ENCODE assay signal across 28 cellular contexts in the genomic region with DNA sequence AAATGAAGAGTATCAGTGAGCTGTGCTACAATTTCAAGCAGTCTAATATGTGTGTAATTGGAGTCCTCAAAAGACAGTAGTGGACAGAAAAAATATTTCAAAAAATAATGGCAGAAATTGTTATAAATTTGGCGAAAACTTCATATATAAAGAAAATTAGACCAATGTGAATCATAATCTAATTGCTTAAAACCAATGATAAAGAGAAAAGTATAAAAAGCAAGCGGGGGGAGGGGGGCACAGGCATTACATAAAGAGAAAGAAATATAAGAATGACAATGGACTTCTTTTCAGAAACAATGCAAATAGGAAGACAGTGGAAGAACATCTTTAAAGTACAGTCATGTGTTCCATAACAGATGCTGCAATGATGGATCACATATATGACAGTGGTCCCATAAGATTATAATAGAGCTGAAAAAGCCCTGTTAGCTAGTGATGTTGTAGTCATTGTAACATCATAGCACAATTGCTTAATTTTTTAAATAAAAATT.
"Had no signal": no experiment of that assay in that cellular context is flagged by ENCODE, and none has a peak within 500 bp of the region (broad histone marks: within the 10 kb centered on the region; RNA-seq: fewer than 3 reads in every experiment).

No MANE protein-coding gene starts in this region.

- H3K4me1 ChIP-seq: colonic mucosa, esophagus squamous epithelium, gastrocnemius medialis, left lung, lower lobe of right lung had no signal

- H3K4me3 Mint-ChIP-seq: mesothelial cell of epicardium, naive B cell had no signal

- H3K36me3 ChIP-seq: colonic mucosa, esophagus squamous epithelium, gastrocnemius medialis, heart right ventricle, left lung, lower lobe of right lung had no signal

- H3K4me3 ChIP-seq: colonic mucosa, dorsolateral prefrontal cortex, esophagus squamous epithelium, gastrocnemius medialis, heart right ventricle, left lung, lower lobe of right lung, mucosa of descending colon had no signal

- DNase-seq: colonic mucosa; cortex of kidney; dermis blood vessel endothelial cell; dorsolateral prefrontal cortex; effector CD4-positive, alpha-beta T cell; effector memory CD4-positive, alpha-beta T cell; erythroblast; esophagus squamous epithelium; foreskin fibroblast; foreskin melanocyte; gastrocnemius medialis; glutamatergic neuron; head of caudate nucleus; heart right ventricle; hippocampal formation; left cardiac atrium; left lung; left ventricle myocardium superior; lower lobe of right lung; mesenchymal stem cell; mucosa of descending colon; naive B cell had no signal

- H3K27ac ChIP-seq: colonic mucosa, dorsolateral prefrontal cortex, epithelial cell of prostate, esophagus squamous epithelium, gastrocnemius medialis, heart right ventricle, left lung, lower lobe of right lung had no signal

- H3K27ac Mint-ChIP-seq: mesothelial cell of epicardium, naive B cell had no signal

- ATAC-seq: esophagus mucosa, gastrocnemius medialis, heart right ventricle, left cardiac atrium, left lung, left ventricle myocardium superior, lower lobe of right lung, mucosa of descending colon had no signal

- FAIRE-seq: endometrium, islet of Langerhans, keratinocyte had no signal

- H3K9me3 ChIP-seq: colonic mucosa, esophagus squamous epithelium, gastrocnemius medialis, lower lobe of right lung, mucosa of descending colon had no signal

- H3K27me3 ChIP-seq: colonic mucosa, dorsolateral prefrontal cortex, esophagus squamous epithelium, gastrocnemius medialis, heart right ventricle, left lung had no signal

- H3K4me1 Mint-ChIP-seq: naive B cell had no signal
